In genomic region chr13:54078271-54078670, GRCh38 we compare ENCODE assay signal across 22 cellular contexts.
"Had no signal": no experiment of that assay in that cellular context is flagged by ENCODE, and none has a peak within 500 bp of the region (broad histone marks: within the 10 kb centered on the region; RNA-seq: fewer than 3 reads in every experiment).

No MANE protein-coding gene starts in this region.

- H3K36me3 Mint-ChIP-seq: activated CD4-positive, alpha-beta memory T cell treated with anti-CD3 and anti-CD28 coated beads for 36 hours; activated naive CD4-positive, alpha-beta T cell treated with anti-CD3 and anti-CD28 coated beads, Interleukin-2, amount 10 ng/mL, durations not matched to agents 7 days and 5 days; activated naive CD8-positive, alpha-beta T cell treated with anti-CD3 and anti-CD28 coated beads, Interleukin-2, amount 10 ng/mL, durations not matched to agents 7 days and 5 days; brain; natural killer cell; neural progenitor cell had no signal

- H3K4me1 Mint-ChIP-seq: activated CD4-positive, alpha-beta T cell treated with anti-CD3 and anti-CD28 coated beads, Interleukin-2, amount 10 ng/mL, durations not matched to agents 24 days and 14 days; activated naive CD4-positive, alpha-beta T cell treated with anti-CD3 and anti-CD28 coated beads, Interleukin-2, amount 10 ng/mL, durations not matched to agents 7 days and 5 days; activated naive CD8-positive, alpha-beta T cell treated with anti-CD3 and anti-CD28 coated beads, Interleukin-2, amount 10 ng/mL, durations not matched to agents 7 days and 5 days; natural killer cell had no signal

- H3K27me3 Mint-ChIP-seq: activated CD4-positive, alpha-beta memory T cell treated with anti-CD3 and anti-CD28 coated beads for 36 hours; activated CD4-positive, alpha-beta T cell treated with anti-CD3 and anti-CD28 coated beads, Interleukin-2, amount 10 ng/mL, durations not matched to agents 24 days and 14 days; activated naive CD4-positive, alpha-beta T cell treated with anti-CD3 and anti-CD28 coated beads, Interleukin-2, amount 10 ng/mL, durations not matched to agents 7 days and 5 days; activated naive CD8-positive, alpha-beta T cell treated with anti-CD3 and anti-CD28 coated beads, Interleukin-2, amount 10 ng/mL, durations not matched to agents 7 days and 5 days; brain; effector memory CD8-positive, alpha-beta T cell had no signal

- H3K4me3 Mint-ChIP-seq: activated CD4-positive, alpha-beta memory T cell treated with anti-CD3 and anti-CD28 coated beads for 36 hours; activated CD4-positive, alpha-beta T cell treated with anti-CD3 and anti-CD28 coated beads, Interleukin-2, amount 10 ng/mL, durations not matched to agents 24 days and 14 days; activated naive CD4-positive, alpha-beta T cell treated with anti-CD3 and anti-CD28 coated beads, Interleukin-2, amount 10 ng/mL, durations not matched to agents 7 days and 5 days; activated naive CD8-positive, alpha-beta T cell treated with anti-CD3 and anti-CD28 coated beads, Interleukin-2, amount 10 ng/mL, durations not matched to agents 7 days and 5 days; effector memory CD8-positive, alpha-beta T cell; natural killer cell; neural progenitor cell had no signal

- DNase-seq: activated CD4-positive, alpha-beta memory T cell treated with anti-CD3 and anti-CD28 coated beads for 36 hours; activated CD4-positive, alpha-beta T cell treated with anti-CD3 and anti-CD28 coated beads, Interleukin-2, amount 10 ng/mL, durations not matched to agents 24 days and 14 days; activated CD4-positive, CD25-positive, alpha-beta regulatory T cell treated with anti-CD3 and anti-CD28 coated beads, Interleukin-2, amount 50 U/mL, for 72 hours; activated CD8-positive, alpha-beta memory T cell treated with anti-CD3 and anti-CD28 coated beads, Interleukin-2, amount 50 U/mL, for 4 hours; activated gamma-delta T cell; activated naive CD4-positive, alpha-beta T cell treated with anti-CD3 and anti-CD28 coated beads, Interleukin-2, amount 10 ng/mL, durations not matched to agents 7 days and 5 days; activated naive CD8-positive, alpha-beta T cell treated with anti-CD3 and anti-CD28 coated beads, Interleukin-2, amount 10 ng/mL, durations not matched to agents 7 days and 5 days; activated T-cell treated with anti-CD3 and anti-CD28 coated beads, Interleukin-2, amount 50 U/mL, for 1 hour; cortex of kidney; effector memory CD8-positive, alpha-beta T cell; erythroblast; gastrocnemius medialis; islet precursor cell; left ventricle myocardium inferior; natural killer cell; right lobe of liver; stimulated activated CD4-positive, alpha-beta T cell treated with anti-CD3 and anti-CD28 coated beads, Interleukin-2, amount 100 ng/mL, for 48 hours; stimulated activated naive CD8-positive, alpha-beta T cell treated with anti-CD3 and anti-CD28 coated beads, Interleukin-15, Interleukin-2, amounts not matched to agents 100 U/mL and 50 U/mL, for 24 hours; testis; transverse colon had no signal

- H3K27ac Mint-ChIP-seq: activated CD4-positive, alpha-beta memory T cell treated with anti-CD3 and anti-CD28 coated beads for 36 hours; activated CD4-positive, alpha-beta T cell treated with anti-CD3 and anti-CD28 coated beads, Interleukin-2, amount 10 ng/mL, durations not matched to agents 24 days and 14 days; activated naive CD4-positive, alpha-beta T cell treated with anti-CD3 and anti-CD28 coated beads, Interleukin-2, amount 10 ng/mL, durations not matched to agents 7 days and 5 days; activated naive CD8-positive, alpha-beta T cell treated with anti-CD3 and anti-CD28 coated beads, Interleukin-2, amount 10 ng/mL, durations not matched to agents 7 days and 5 days; effector memory CD8-positive, alpha-beta T cell; natural killer cell; neural progenitor cell had no signal

- H3K9me3 Mint-ChIP-seq: activated CD4-positive, alpha-beta T cell treated with anti-CD3 and anti-CD28 coated beads, Interleukin-2, amount 10 ng/mL, durations not matched to agents 24 days and 14 days; activated naive CD4-positive, alpha-beta T cell treated with anti-CD3 and anti-CD28 coated beads, Interleukin-2, amount 10 ng/mL, durations not matched to agents 7 days and 5 days had no signal
